14 cellular contexts compared by ENCODE assay signal in genomic region chr20:59190509-59190908, GRCh38.
"Had no signal": no experiment of that assay in that cellular context is flagged by ENCODE, and none has a peak within 500 bp of the region (broad histone marks: within the 10 kb centered on the region; RNA-seq: fewer than 3 reads in every experiment).

No MANE protein-coding gene starts in this region.

- H3K27ac ChIP-seq: heart right ventricle, neutrophil, parathyroid adenoma, sigmoid colon, stomach had no signal

- H3K36me3 ChIP-seq: heart right ventricle, neutrophil, sigmoid colon, stomach had no signal

- H3K27ac Mint-ChIP-seq: activated naive CD8-positive, alpha-beta T cell treated with anti-CD3 and anti-CD28 coated beads, Interleukin-2, amount 10 ng/mL, durations not matched to agents 7 days and 5 days had no signal

- H3K4me3 Mint-ChIP-seq: activated naive CD8-positive, alpha-beta T cell treated with anti-CD3 and anti-CD28 coated beads, Interleukin-2, amount 10 ng/mL, durations not matched to agents 7 days and 5 days; naive thymus-derived CD4-positive, alpha-beta T cell; stimulated activated effector memory CD8-positive, alpha-beta T cell treated with anti-CD3 and anti-CD28 coated beads, Interleukin-12 subunit alpha, Interleukin-12 subunit beta, amount 100 ng/mL, for 72 hours had no signal

- H3K4me1 ChIP-seq: heart right ventricle, parathyroid adenoma, sigmoid colon, stomach had no signal

- H3K9me3 Mint-ChIP-seq: activated naive CD8-positive, alpha-beta T cell treated with anti-CD3 and anti-CD28 coated beads, Interleukin-2, amount 10 ng/mL, durations not matched to agents 7 days and 5 days; naive thymus-derived CD4-positive, alpha-beta T cell; stimulated activated effector memory CD8-positive, alpha-beta T cell treated with anti-CD3 and anti-CD28 coated beads, Interleukin-12 subunit alpha, Interleukin-12 subunit beta, amount 100 ng/mL, for 72 hours had no signal

- H3K9me3 ChIP-seq: heart right ventricle, neutrophil, sigmoid colon, stomach had no signal

- H3K27me3 Mint-ChIP-seq: activated naive CD8-positive, alpha-beta T cell treated with anti-CD3 and anti-CD28 coated beads, Interleukin-2, amount 10 ng/mL, durations not matched to agents 7 days and 5 days; naive thymus-derived CD4-positive, alpha-beta T cell had no signal

- ATAC-seq: stimulated activated effector memory CD8-positive, alpha-beta T cell treated with anti-CD3 and anti-CD28 coated beads, Interleukin-12 subunit alpha, Interleukin-12 subunit beta, amount 100 ng/mL, for 72 hours had no signal

- DNase-seq: activated CD4-positive, alpha-beta T cell treated with anti-CD3 and anti-CD28 coated beads, Interleukin-2, amount 50 U/mL, for 4 hours; activated naive CD8-positive, alpha-beta T cell treated with anti-CD3 and anti-CD28 coated beads, Interleukin-2, amount 10 ng/mL, durations not matched to agents 7 days and 5 days; amygdala; heart right ventricle; mesendoderm; naive thymus-derived CD4-positive, alpha-beta T cell; sigmoid colon; stimulated activated CD4-positive, alpha-beta T cell treated with anti-CD3 and anti-CD28 coated beads, Interleukin-4, amount 100 ng/mL, for 24 hours; stomach; SW 1271; trophoblast cell had no signal

- H3K4me3 ChIP-seq: heart right ventricle, sigmoid colon, stomach had no signal
